28 cellular contexts compared by ENCODE assay signal in the genomic region with DNA sequence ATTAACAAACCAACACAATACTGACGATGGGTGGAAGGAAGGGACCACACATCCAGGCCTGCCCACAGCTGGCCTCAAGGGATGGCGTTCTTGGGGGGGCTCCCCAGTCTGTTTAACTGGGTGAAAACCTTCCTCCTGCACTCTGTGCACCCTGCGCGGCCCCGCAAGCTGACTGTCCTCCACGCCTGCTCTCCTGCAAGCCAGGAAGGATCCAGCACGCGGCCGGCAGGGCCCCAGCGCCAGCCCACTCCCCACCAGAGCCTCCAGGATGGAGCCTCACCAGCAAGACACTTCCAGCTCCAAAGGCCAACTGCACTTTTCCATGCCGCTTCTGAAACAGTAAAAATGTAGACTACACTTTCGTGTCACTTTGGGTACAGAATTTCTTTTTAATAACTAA.
"Had no signal": no experiment of that assay in that cellular context is flagged by ENCODE, and none has a peak within 500 bp of the region (broad histone marks: within the 10 kb centered on the region; RNA-seq: fewer than 3 reads in every experiment).

No MANE protein-coding gene starts in this region.

- DNase-seq: activated CD4-positive, alpha-beta memory T cell treated with anti-CD3 and anti-CD28 coated beads, Interleukin-2, amount 10 ng/mL, durations not matched to agents 7 days and 5 days; activated CD4-positive, alpha-beta T cell treated with anti-CD3 and anti-CD28 coated beads for 36 hours; activated CD4-positive, alpha-beta T cell treated with anti-CD3 and anti-CD28 coated beads, Interleukin-2, amount 50 U/mL, for 1 hour; activated effector memory CD4-positive, alpha-beta T cell treated with anti-CD3 and anti-CD28 coated beads, Interleukin-2, amount 50 U/mL, for 16 hours; activated naive CD4-positive, alpha-beta T cell treated with Interleukin-2 at 50 U/mL for 16 hours; activated naive CD8-positive, alpha-beta T cell treated with anti-CD3 and anti-CD28 coated beads, Interleukin-2, amount 50 U/mL, for 24 hours; activated T-cell treated with anti-CD3 and anti-CD28 coated beads, Interleukin-2, amount 50 U/mL, for 4 hours; amniotic stem cell; Karpas-422; MM.1S; NCI-H1105; NCI-H1436; NCI-H1694 treated with DMSO at 0.1 percent for 48 hours; NCI-H2029 treated with DMSO at 0.1 percent for 48 hours; NCI-H345; NCI-H510A; NCI-H526 treated with DMSO at 0.1 percent for 48 hours; NCI-H82; RPMI8226; T-cell; T-helper 2 cell; T1000 had no signal

- H3K9me3 Mint-ChIP-seq: activated CD4-positive, alpha-beta memory T cell treated with anti-CD3 and anti-CD28 coated beads, Interleukin-2, amount 10 ng/mL, durations not matched to agents 7 days and 5 days; activated naive CD4-positive, alpha-beta T cell treated with anti-CD3 and anti-CD28 coated beads, Interleukin-2, amount 50 U/mL, for 72 hours; activated naive CD8-positive, alpha-beta T cell treated with anti-CD3 and anti-CD28 coated beads, Interleukin-2, amount 50 U/mL, for 24 hours; activated T-cell treated with anti-CD3 and anti-CD28 coated beads, Interleukin-2, amount 50 U/mL, for 4 hours; brain; T-cell had no signal

- H3K4me3 ChIP-seq: SK-N-MC had no signal

- H3K27ac Mint-ChIP-seq: activated CD4-positive, alpha-beta memory T cell treated with anti-CD3 and anti-CD28 coated beads, Interleukin-2, amount 10 ng/mL, durations not matched to agents 7 days and 5 days; activated CD4-positive, alpha-beta T cell treated with anti-CD3 and anti-CD28 coated beads for 36 hours; activated naive CD4-positive, alpha-beta T cell treated with anti-CD3 and anti-CD28 coated beads, Interleukin-2, amount 50 U/mL, for 72 hours; brain; T-cell had no signal

- FAIRE-seq: TTC549 had no signal

- ATAC-seq: activated CD4-positive, alpha-beta T cell treated with anti-CD3 and anti-CD28 coated beads for 36 hours; activated naive CD4-positive, alpha-beta T cell treated with anti-CD3 and anti-CD28 coated beads, Interleukin-2, amount 50 U/mL, for 72 hours; activated naive CD8-positive, alpha-beta T cell treated with anti-CD3 and anti-CD28 coated beads, Interleukin-2, amount 50 U/mL, for 24 hours; activated T-cell treated with anti-CD3 and anti-CD28 coated beads, Interleukin-2, amount 50 U/mL, for 4 hours; Panc1; Right ventricle myocardium inferior; T-cell had no signal

- H3K27ac ChIP-seq: SK-N-MC had no signal

- H3K4me3 Mint-ChIP-seq: activated CD4-positive, alpha-beta memory T cell treated with anti-CD3 and anti-CD28 coated beads, Interleukin-2, amount 10 ng/mL, durations not matched to agents 7 days and 5 days; activated CD4-positive, alpha-beta T cell treated with anti-CD3 and anti-CD28 coated beads for 36 hours; activated naive CD8-positive, alpha-beta T cell treated with anti-CD3 and anti-CD28 coated beads, Interleukin-2, amount 50 U/mL, for 24 hours; activated T-cell treated with anti-CD3 and anti-CD28 coated beads, Interleukin-2, amount 50 U/mL, for 4 hours; brain; T-cell had no signal

- H3K27me3 Mint-ChIP-seq: activated CD4-positive, alpha-beta T cell treated with anti-CD3 and anti-CD28 coated beads for 36 hours; activated naive CD8-positive, alpha-beta T cell treated with anti-CD3 and anti-CD28 coated beads, Interleukin-2, amount 50 U/mL, for 24 hours; brain; T-cell had no signal
